In genomic region chr6:166707045-166707444, GRCh38 we compare ENCODE assay signal across 8 cellular contexts.
DNase-seq lines count a peak whose midpoint lies in the region; ATAC-seq and TF ChIP-seq lines count a peak whose summit lies in the region.

No MANE protein-coding gene starts in this region.

- DNase-seq in DMS 273 (lab: John Stamatoyannopoulos, UW; ENCODE audit: unreplicated experiment) (peak; percentile 11), DMS 273 treated with DMSO at 0.1 percent for 48 hours (lab: John Stamatoyannopoulos, UW) (no peak), T-helper 17 cell (no peak), head of caudate nucleus (peak; percentile 41 to 87 (median 70)), progenitor cell of endocrine pancreas (ENCODE audit: low spot score, unreplicated experiment) (peak; percentile 50)
- no peak for DNase-seq in effector CD4-positive, alpha-beta T cell

- H3K27me3 Mint-ChIP-seq in T-helper 17 cell (peaks cover 25% of the 10 kb centered on the region), progenitor cell of endocrine pancreas (peaks cover 13% of the 10 kb centered on the region)

- peak; percentile 62 for TF ChIP-seq CTCF in progenitor cell of endocrine pancreas (IDR thresholded peaks at IDR 0.05; ENCODE audit: unreplicated experiment)

- no peaks in the 10 kb centered on the region for H3K9me3 ChIP-seq in T-helper 17 cell (ENCODE audit: control insufficient read depth, low read length, poor library complexity, severe bottlenecking)

- H3K4me3 Mint-ChIP-seq in T-helper 17 cell (no peak overlapping the region), progenitor cell of endocrine pancreas (ENCODE audit: low read depth) (no peak overlapping the region)

- intact Hi-C loops in head of caudate nucleus (cut with DNase I): no loop called here

- H3K9me3 Mint-ChIP-seq in progenitor cell of endocrine pancreas (ENCODE audit: low read depth): peaks cover 4% of the 10 kb centered on the region

- peak overlapping the region; percentile 73 for H3K27ac Mint-ChIP-seq in T-helper 17 cell
- H3K27ac Mint-ChIP-seq in progenitor cell of endocrine pancreas: no peak overlapping the region

- ATAC-seq in HG02610 (IDR thresholded peaks at IDR 0.05; ENCODE audit: unreplicated experiment) (peak; percentile 69), T-helper 17 cell (peak; percentile 46), HG03457 (IDR thresholded peaks at IDR 0.05; ENCODE audit: unreplicated experiment) (no peak)

- H3K36me3 Mint-ChIP-seq in T-helper 17 cell (ENCODE audit: low read depth) (peaks cover 4% of the 10 kb centered on the region), progenitor cell of endocrine pancreas (ENCODE audit: insufficient read depth) (no peaks in the 10 kb centered on the region)

- H3K4me1 Mint-ChIP-seq in T-helper 17 cell (peaks cover 8% of the 10 kb centered on the region), progenitor cell of endocrine pancreas (ENCODE audit: low read depth) (peaks cover 11% of the 10 kb centered on the region)

Comparison
In these comparisons a context has a peak if more than half of its experiments do, and no peak if none do; other contexts are left out.
1. DNase-seq: peak in DMS 273 (single experiment), head of caudate nucleus (42 of 42) and progenitor cell of endocrine pancreas (single experiment); none in DMS 273 treated with DMSO at 0.1 percent for 48 hours (single experiment), T-helper 17 cell (0 of 3) and effector CD4-positive, alpha-beta T cell (single experiment).